2 cellular contexts compared by ENCODE assay signal in the genomic region with DNA sequence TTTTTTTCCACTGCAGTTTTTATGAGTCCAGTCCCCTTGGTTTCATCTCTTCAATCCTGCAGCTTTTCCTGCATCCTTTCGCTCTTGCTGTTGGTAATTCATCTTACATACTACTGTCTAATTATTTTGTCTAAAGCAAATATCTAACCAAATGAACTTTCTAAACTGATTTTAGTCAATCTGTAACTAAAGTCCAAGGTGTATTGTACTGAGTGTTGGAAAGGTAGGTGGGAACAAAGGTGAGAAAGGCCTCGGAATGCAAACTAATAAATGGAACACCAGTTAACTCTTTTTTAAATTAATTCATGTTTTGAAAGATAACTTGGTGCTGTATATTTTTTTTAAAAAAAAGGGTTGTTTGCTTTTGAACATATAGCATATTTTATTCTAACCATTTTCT.
TF ChIP-seq lines count a peak whose summit lies in the region.

No MANE protein-coding gene starts in this region.

TF ChIP-seq in liver, 16 proteins besides CTCF, POLR2A, EP300 and RAD21 (continued from another document):
- TF ChIP-seq, protein P1, sequence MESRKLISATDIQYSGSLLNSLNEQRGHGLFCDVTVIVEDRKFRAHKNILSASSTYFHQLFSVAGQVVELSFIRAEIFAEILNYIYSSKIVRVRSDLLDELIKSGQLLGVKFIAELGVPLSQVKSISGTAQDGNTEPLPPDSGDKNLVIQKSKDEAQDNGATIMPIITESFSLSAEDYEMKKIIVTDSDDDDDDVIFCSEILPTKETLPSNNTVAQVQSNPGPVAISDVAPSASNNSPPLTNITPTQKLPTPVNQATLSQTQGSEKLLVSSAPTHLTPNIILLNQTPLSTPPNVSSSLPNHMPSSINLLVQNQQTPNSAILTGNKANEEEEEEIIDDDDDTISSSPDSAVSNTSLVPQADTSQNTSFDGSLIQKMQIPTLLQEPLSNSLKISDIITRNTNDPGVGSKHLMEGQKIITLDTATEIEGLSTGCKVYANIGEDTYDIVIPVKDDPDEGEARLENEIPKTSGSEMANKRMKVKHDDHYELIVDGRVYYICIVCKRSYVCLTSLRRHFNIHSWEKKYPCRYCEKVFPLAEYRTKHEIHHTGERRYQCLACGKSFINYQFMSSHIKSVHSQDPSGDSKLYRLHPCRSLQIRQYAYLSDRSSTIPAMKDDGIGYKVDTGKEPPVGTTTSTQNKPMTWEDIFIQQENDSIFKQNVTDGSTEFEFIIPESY (IDR thresholded peaks at IDR 0.05), result no peak
- TF ChIP-seq FOXA1 (IDR thresholded peaks at IDR 0.05) (no peak), MAX (IDR thresholded peaks at IDR 0.05) (no peak), REST (IDR thresholded peaks at IDR 0.05) (no peak), HNF4A (conservative IDR thresholded peaks at IDR 0.05) (peak; percentile 66 to 72), RXRA (IDR thresholded peaks at IDR 0.05) (peak in 1 of 2 donors; percentile 14), FOXA2 (IDR thresholded peaks at IDR 0.05) (no peak), EGR1 (IDR thresholded peaks at IDR 0.05; ENCODE audit: low read depth in 2 of 2) (no peak), YY1 (IDR thresholded peaks at IDR 0.05) (no peak), SP1 (IDR thresholded peaks at IDR 0.05) (peak; percentile 20), HNF4G (IDR thresholded peaks at IDR 0.05) (no peak), JUND (IDR thresholded peaks at IDR 0.05) (no peak), GABPA (IDR thresholded peaks at IDR 0.05 in 1 of 2, conservative IDR thresholded peaks at IDR 0.05 in 1 of 2) (no peak)

TF ChIP-seq in HepG2, 621 proteins besides CTCF, POLR2A, EP300 and RAD21 (continued from another document):
- TF ChIP-seq ZNF546 (CRISPR knock-in tag; conservative IDR thresholded peaks at IDR 0.05), result no peak
- TF ChIP-seq ZNF136 (CRISPR knock-in tag; IDR thresholded peaks at IDR 0.05; ENCODE audit: low read depth), result no peak
- no peak for TF ChIP-seq MAFF (IDR thresholded peaks at IDR 0.05; ENCODE audit: low read depth, low read length)
- TF ChIP-seq ATF2 (CRISPR knock-in tag; IDR thresholded peaks at IDR 0.05), result no peak
- TF ChIP-seq ZFP62 (CRISPR knock-in tag; IDR thresholded peaks at IDR 0.05), result no peak
- TF ChIP-seq ZNF326 (CRISPR knock-in tag; IDR thresholded peaks at IDR 0.05; ENCODE audit: borderline replicate concordance), result no peak
- no peak for TF ChIP-seq ZMAT3 (CRISPR knock-in tag; conservative IDR thresholded peaks at IDR 0.05)
- TF ChIP-seq CCDC6 (CRISPR knock-in tag; IDR thresholded peaks at IDR 0.05), result no peak
- no peak for TF ChIP-seq NR3C1 (CRISPR knock-in tag; IDR thresholded peaks at IDR 0.05)
- TF ChIP-seq, protein P2, sequence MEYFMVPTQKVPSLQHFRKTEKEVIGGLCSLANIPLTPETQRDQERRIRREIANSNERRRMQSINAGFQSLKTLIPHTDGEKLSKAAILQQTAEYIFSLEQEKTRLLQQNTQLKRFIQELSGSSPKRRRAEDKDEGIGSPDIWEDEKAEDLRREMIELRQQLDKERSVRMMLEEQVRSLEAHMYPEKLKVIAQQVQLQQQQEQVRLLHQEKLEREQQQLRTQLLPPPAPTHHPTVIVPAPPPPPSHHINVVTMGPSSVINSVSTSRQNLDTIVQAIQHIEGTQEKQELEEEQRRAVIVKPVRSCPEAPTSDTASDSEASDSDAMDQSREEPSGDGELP (IDR thresholded peaks at IDR 0.05; ENCODE audit: borderline replicate concordance, low read depth), result no peak
TF ChIP-seq in HepG2: peak in this region for 0.
